In genomic region chr4:73573794-73574528, GRCh38 we compare ENCODE assay signal across 8 cellular contexts. TPM values are rescaled to one million over a fixed set of nuclear protein-coding genes. Genes with fewer than 3 reads are reported as not detected.
DNase-seq lines count a peak whose midpoint lies in the region; ATAC-seq, FAIRE-seq and TF ChIP-seq lines count a peak whose summit lies in the region.

No MANE protein-coding gene starts in this region.

- ATAC-seq in HG02610 (IDR thresholded peaks at IDR 0.05; ENCODE audit: unreplicated experiment) (peak; percentile 62), mucosa of descending colon (peak; percentile 92)

- H3K4me3 ChIP-seq in NB4 (ENCODE audit: low read depth, low read length), result no peak overlapping the region
- no peak overlapping the region for H3K4me3 ChIP-seq in SJSA1
- no peak overlapping the region for H3K4me3 ChIP-seq in mucosa of descending colon

- peak; percentile 43 for DNase-seq in AG08396 (ENCODE audit: low spot score)
- DNase-seq in GM12891 (ENCODE audit: insufficient read length, low spot score), result no peak
- DNase-seq in NB4 (ENCODE audit: low read depth), result peak; percentile 77
- DNase-seq in SJSA1 (ENCODE audit: low read depth in 1 of 2, low spot score in 2 of 2), result peak; percentile 52 to 68
- DNase-seq in epidermal melanocyte (ENCODE audit: insufficient read length, low spot score), result peak; percentile 23
- peak in 2 of 3 donors; percentile 39 to 78 for DNase-seq in mucosa of descending colon
- DNase-seq in effector CD4-positive, alpha-beta T cell, result no peak

- H3K36me3 ChIP-seq in SJSA1 (no peaks in the 10 kb centered on the region), mucosa of descending colon (ENCODE audit: low read depth) (no peaks in the 10 kb centered on the region)

- H3K27me3 ChIP-seq in SJSA1 (replicated peaks), result no peaks in the 10 kb centered on the region; the same call in 1 of the 2 replicates

- H3K9me3 ChIP-seq in SJSA1 (replicated peaks), result no peaks in the 10 kb centered on the region
- H3K9me3 ChIP-seq in mucosa of descending colon, result no peaks in the 10 kb centered on the region

- TF ChIP-seq CTCF in NB4 (IDR thresholded peaks at IDR 0.05; ENCODE audit: low read depth, low read length), result peak; percentile 79
- TF ChIP-seq CTCF in mucosa of descending colon (IDR thresholded peaks at IDR 0.05), result no peak

- intact Hi-C loops in mucosa of descending colon (cut with DNase I, micrococcal nuclease), result loop anchor here in 1 of 2 donors (5.0 kb wide), 1 partner anchor 78 kb away; no protein-coding TSS in a partner anchor

- FAIRE-seq in GM12891 (lab: Jason Lieb, UNC), result peak; percentile 85

- TF ChIP-seq POLR2A in GM12891 (IDR thresholded peaks at IDR 0.05; ENCODE audit: low read depth, low read length) (no peak), NB4 (IDR thresholded peaks at IDR 0.05; ENCODE audit: extremely low read depth, insufficient read length) (no peak)

- no peak overlapping the region for H3K27ac ChIP-seq in SJSA1

- H3K4me1 ChIP-seq in SJSA1 (replicated peaks) (no peaks in the 10 kb centered on the region), mucosa of descending colon (ENCODE audit: low read depth) (no peaks in the 10 kb centered on the region)

TF ChIP-seq in GM12891, 5 proteins besides CTCF, POLR2A, EP300 and RAD21:
- TF ChIP-seq TAF1 (IDR thresholded peaks at IDR 0.05; ENCODE audit: low read depth, low read length) (no peak), PAX5 (IDR thresholded peaks at IDR 0.05; ENCODE audit: insufficient read depth, low read length, severe bottlenecking) (no peak), SPI1 (IDR thresholded peaks at IDR 0.05; ENCODE audit: low read depth, low read length) (no peak), POLR2AphosphoS5 (IDR thresholded peaks at IDR 0.05; ENCODE audit: low read depth, low read length) (no peak), POU2F2 (IDR thresholded peaks at IDR 0.05; ENCODE audit: low read depth, low read length) (no peak)

RNA-seq across cellular contexts. Expression of gene RASSF6, which starts 46.3 kb away (rescaled TPM):
- 0.21 TPM for polyA plus RNA-seq in GM12891 (2012; ENCODE audit: low read depth, missing spikeins)
- not detected in 2 replicates for total RNA-seq in SJSA1 (2014; rRNA removed; shearing (Covaris generic))
- 10 to 100 TPM; 15.1 to 41.1 (median 27.1) TPM for total RNA-seq in mucosa of descending colon

Comparison
In these comparisons a context has a peak if more than half of its experiments do, and no peak if none do; other contexts are left out.
1. DNase-seq: peak in AG08396 (single experiment), NB4 (single experiment), SJSA1 (2 of 2), epidermal melanocyte (single experiment) and mucosa of descending colon (2 of 3); none in GM12891 (single experiment) and effector CD4-positive, alpha-beta T cell (single experiment).
2. RNA of gene RASSF6, which starts 46.3 kb away (total RNA-seq): 15.1 to 41.1 TPM in mucosa of descending colon; not detected in SJSA1; every median in the first group is over 10 times any median in the second.